1 cellular context compared by ENCODE assay signal in genomic region chr11:65262381-65262680, GRCh38.
TF ChIP-seq lines count a peak whose summit lies in the region.

No MANE protein-coding gene starts in this region.

TF ChIP-seq in neural cell, 6 proteins besides CTCF, POLR2A, EP300 and RAD21 (continued from another document):
- TF ChIP-seq, protein P1, sequence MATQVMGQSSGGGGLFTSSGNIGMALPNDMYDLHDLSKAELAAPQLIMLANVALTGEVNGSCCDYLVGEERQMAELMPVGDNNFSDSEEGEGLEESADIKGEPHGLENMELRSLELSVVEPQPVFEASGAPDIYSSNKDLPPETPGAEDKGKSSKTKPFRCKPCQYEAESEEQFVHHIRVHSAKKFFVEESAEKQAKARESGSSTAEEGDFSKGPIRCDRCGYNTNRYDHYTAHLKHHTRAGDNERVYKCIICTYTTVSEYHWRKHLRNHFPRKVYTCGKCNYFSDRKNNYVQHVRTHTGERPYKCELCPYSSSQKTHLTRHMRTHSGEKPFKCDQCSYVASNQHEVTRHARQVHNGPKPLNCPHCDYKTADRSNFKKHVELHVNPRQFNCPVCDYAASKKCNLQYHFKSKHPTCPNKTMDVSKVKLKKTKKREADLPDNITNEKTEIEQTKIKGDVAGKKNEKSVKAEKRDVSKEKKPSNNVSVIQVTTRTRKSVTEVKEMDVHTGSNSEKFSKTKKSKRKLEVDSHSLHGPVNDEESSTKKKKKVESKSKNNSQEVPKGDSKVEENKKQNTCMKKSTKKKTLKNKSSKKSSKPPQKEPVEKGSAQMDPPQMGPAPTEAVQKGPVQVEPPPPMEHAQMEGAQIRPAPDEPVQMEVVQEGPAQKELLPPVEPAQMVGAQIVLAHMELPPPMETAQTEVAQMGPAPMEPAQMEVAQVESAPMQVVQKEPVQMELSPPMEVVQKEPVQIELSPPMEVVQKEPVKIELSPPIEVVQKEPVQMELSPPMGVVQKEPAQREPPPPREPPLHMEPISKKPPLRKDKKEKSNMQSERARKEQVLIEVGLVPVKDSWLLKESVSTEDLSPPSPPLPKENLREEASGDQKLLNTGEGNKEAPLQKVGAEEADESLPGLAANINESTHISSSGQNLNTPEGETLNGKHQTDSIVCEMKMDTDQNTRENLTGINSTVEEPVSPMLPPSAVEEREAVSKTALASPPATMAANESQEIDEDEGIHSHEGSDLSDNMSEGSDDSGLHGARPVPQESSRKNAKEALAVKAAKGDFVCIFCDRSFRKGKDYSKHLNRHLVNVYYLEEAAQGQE (IDR thresholded peaks at IDR 0.05; ENCODE audit: borderline replicate concordance) = no peak
- TF ChIP-seq MXI1 (conservative IDR thresholded peaks at IDR 0.05; ENCODE audit: poor library complexity, severe bottlenecking) = no peak
- no peak for TF ChIP-seq POLR2AphosphoS5 (IDR thresholded peaks at IDR 0.05)
- no peak for TF ChIP-seq EZH2 (IDR thresholded peaks at IDR 0.05; ENCODE audit: borderline replicate concordance, insufficient read depth, low read length, poor library complexity, severe bottlenecking)
- no peak for TF ChIP-seq TAF1 (IDR thresholded peaks at IDR 0.05; ENCODE audit: low read depth)
TF ChIP-seq in neural cell: peak in this region for 0.
